Comparison of ENCODE assay signal across 8 cellular contexts in genomic region chr13:99086149-99086868, GRCh38.
DNase-seq lines count a peak whose midpoint lies in the region; ATAC-seq, FAIRE-seq and TF ChIP-seq lines count a peak whose summit lies in the region.

No MANE protein-coding gene starts in this region.

- no peaks in the 10 kb centered on the region for H3K36me3 ChIP-seq in HepG2 (replicated peaks in 1 of 2; ENCODE audit: control insufficient read depth in 1 of 2, insufficient read depth in 2 of 2, low read length in 2 of 2)

- FAIRE-seq in HepG2 (lab: Jason Lieb, UNC): no peak

- CTCF ChIA-PET in HepG2 (lab: Yijun Ruan, JAX; ENCODE audit: low intra/inter-chr PET ratio, low total read pairs): no interaction called here

- 0% methylated on average over 3 of the region's 121 CpGs for WGBS in HepG2 (ENCODE audit: low lambda C conversion rate)

- TF ChIP-seq EP300 in HepG2 (IDR thresholded peaks at IDR 0.05; ENCODE audit: low read depth in 2 of 2, low read length in 2 of 2): no peak
- no peak for TF ChIP-seq EP300 in HepG2 (CRISPR knock-in tag; IDR thresholded peaks at IDR 0.05; ENCODE audit: borderline replicate concordance)

- no peak for TF ChIP-seq RAD21 in HepG2 (CRISPR knock-in tag; IDR thresholded peaks at IDR 0.05)

- peaks cover 1 to 39% of the 10 kb centered on the region in 2 experiments; a peak in 4 of 5 replicates for H3K27me3 ChIP-seq in HepG2 (ENCODE audit: control insufficient read depth in 1 of 2, insufficient read depth in 2 of 2, low read length in 2 of 2)

- no peaks in the 10 kb centered on the region for H3K9me3 ChIP-seq in HepG2 (ENCODE audit: low read length)

- intact Hi-C loops in HepG2 (cut with micrococcal nuclease; ENCODE audit: unreplicated experiment): no loop called here

- H4K20me1 ChIP-seq in HepG2 (ENCODE audit: insufficient read depth, low read length): no peaks in the 10 kb centered on the region

- TF ChIP-seq POLR2A in HepG2 (IDR thresholded peaks at IDR 0.05; ENCODE audit: insufficient read depth in 1 of 2, low read depth in 2 of 2, low read length in 2 of 2): no peak

- TF ChIP-seq CTCF in GM12865 (IDR thresholded peaks at IDR 0.05; ENCODE audit: insufficient read depth, low read depth, low read length, missing control alignments): no peak
- no peak for TF ChIP-seq CTCF in HepG2 (CRISPR knock-in tag; IDR thresholded peaks at IDR 0.05)

- H3K27ac ChIP-seq in cingulate gyrus (ENCODE audit: low read depth, low read length): peak overlapping the region; percentile 76
- H3K27ac ChIP-seq in HepG2 (ENCODE audit: extremely low read length, insufficient read depth, low read length): no peak overlapping the region

- H2AFZ ChIP-seq in HepG2 (ENCODE audit: low read length): no peak overlapping the region

- no peak overlapping the region for H3K9ac ChIP-seq in HepG2 (ENCODE audit: insufficient read depth, low read depth, low read length)

- in situ Hi-C loops in HepG2 (cut with HindIII; ENCODE audit: extremely low pct_ligation_motif_present, low pct_unique_long_range_greater_than_20kb): no loop called here

- no peaks in the 10 kb centered on the region for H3K79me2 ChIP-seq in HepG2 (ENCODE audit: insufficient read depth, low read length)

- H3K4me1 ChIP-seq in HepG2 (ENCODE audit: insufficient read depth, low read length): peaks cover 7% of the 10 kb centered on the region

- DNase-seq in GM12865 (ENCODE audit: low read depth) (peak; percentile 62), H4 (ENCODE audit: low spot score) (peak; percentile 10), LoVo (ENCODE audit: low spot score) (peak; percentile 55), HepG2 (ENCODE audit: low spot score) (no peak), GF-D8 (lab: John Stamatoyannopoulos, UW) (no peak)
- peak; percentile 69 for DNase-seq in activated CD4-positive, alpha-beta T cell treated with anti-CD3 and anti-CD28 coated beads for 1 hour
- peak; percentile 77 for DNase-seq in stimulated activated CD4-positive, alpha-beta T cell treated with anti-CD3 and anti-CD28 coated beads, Interleukin-4, amount 100 ng/mL, for 1 hour

- H3K4me2 ChIP-seq in HepG2 (ENCODE audit: low read depth, low read length): peak overlapping the region; percentile 92

- BruUV-seq in HepG2 (replicated peaks; lab: Mats Ljungman, UMichigan): no TSS peak

- H3K4me3 ChIP-seq in GM12865 (ENCODE audit: low read depth, low read length) (peak overlapping the region; percentile 76), HepG2 (replicated peaks in 1 of 3; ENCODE audit: insufficient read depth in 1 of 3, low read depth in 2 of 3, low read length in 3 of 3) (peak overlapping the region; percentile 42 to 77 (median 58); a peak in 5 of 6 replicates)

- POLR2A ChIA-PET in HepG2 (lab: Yijun Ruan, JAX): no interaction called here

- ATAC-seq in HepG2: peak; percentile 69

TF ChIP-seq in HepG2, 621 proteins besides CTCF, POLR2A, EP300 and RAD21:
- TF ChIP-seq UBTF (CRISPR knock-in tag; IDR thresholded peaks at IDR 0.05): peak; percentile 71; the same call in 1 of the 2 replicates
- peak; percentile 37 for TF ChIP-seq HNRNPLL (IDR thresholded peaks at IDR 0.05; ENCODE audit: low read depth, low read length, poor library complexity, severe bottlenecking)
- peak; percentile 54; the same call in 1 of the 2 replicates for TF ChIP-seq GABPB1 (CRISPR knock-in tag; IDR thresholded peaks at IDR 0.05)
- TF ChIP-seq ZBTB39 (CRISPR knock-in tag; IDR thresholded peaks at IDR 0.05): no peak

Comparison
In these comparisons a context has a peak if more than half of its experiments do, and no peak if none do; other contexts are left out.
1. DNase-seq: peak in GM12865 (single experiment), H4 (single experiment), LoVo (single experiment), activated CD4-positive, alpha-beta T cell treated with anti-CD3 and anti-CD28 coated beads for 1 hour (single experiment) and stimulated activated CD4-positive, alpha-beta T cell treated with anti-CD3 and anti-CD28 coated beads, Interleukin-4, amount 100 ng/mL, for 1 hour (single experiment); none in HepG2 (single experiment) and GF-D8 (single experiment).